ENCODE assay signal across 8 cellular contexts in the genomic region with DNA sequence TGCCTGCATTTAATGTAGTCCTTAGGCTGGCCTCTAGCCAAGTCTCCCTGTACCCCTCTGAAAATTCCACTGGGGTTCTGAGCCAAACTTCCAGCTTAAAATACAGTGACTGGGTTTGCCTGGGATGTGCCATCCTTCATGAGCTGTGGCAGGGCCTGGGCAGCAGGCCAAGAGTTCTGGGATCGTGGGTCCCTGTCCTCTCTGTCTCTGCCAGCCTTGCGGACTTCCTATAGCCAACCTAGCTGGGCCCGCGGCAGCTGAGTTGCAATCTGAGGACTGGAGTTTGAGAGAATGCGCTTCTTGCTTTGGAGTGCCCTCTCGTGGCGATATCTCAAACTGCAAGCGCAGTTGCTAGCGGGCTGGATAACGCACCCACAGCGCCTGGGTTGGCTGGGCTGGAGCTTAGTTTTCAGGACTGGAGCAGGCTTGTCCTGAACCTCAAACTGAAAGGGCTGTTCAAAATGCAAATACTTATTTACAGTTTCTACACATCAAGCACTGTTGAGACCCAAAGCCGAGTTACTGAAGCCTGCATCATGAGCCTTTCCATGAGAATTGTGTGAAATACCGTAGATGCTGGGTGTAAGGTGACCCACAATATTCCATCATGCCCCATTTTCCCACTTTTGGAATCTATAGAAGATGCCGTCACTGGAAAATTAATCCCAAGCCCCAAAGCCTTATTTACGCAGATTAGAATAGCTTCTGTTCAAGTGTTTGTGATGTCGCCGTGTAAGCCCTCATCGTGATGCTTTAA. TPM values are rescaled to one million over a fixed set of nuclear protein-coding genes. Genes with fewer than 3 reads are reported as not detected.
DNase-seq lines count a peak whose midpoint lies in the region; ATAC-seq, FAIRE-seq and TF ChIP-seq lines count a peak whose summit lies in the region.

No MANE protein-coding gene starts in this region.

- H3K4me2 ChIP-seq in OCI-LY7 (ENCODE audit: low read length): peak overlapping the region; percentile 25; the same call in 1 of the 2 replicates

- CTCF ChIA-PET in CD8-positive, alpha-beta T cell (lab: Charles Lee): interaction anchor here (0.6 to 8.2 kb wide), 59 partner anchors 9 to 482 kb away, joined by 3 to 184 read pairs (median 5); a partner anchor contains a TSS
- CTCF ChIA-PET in OCI-LY7 (lab: Charles Lee; ENCODE audit: unreplicated experiment): interaction anchor here (0.8 to 1.6 kb wide), 7 partner anchors 14 to 100 kb away, joined by 3 to 11 read pairs (median 4); a partner anchor contains a TSS

- no peaks in the 10 kb centered on the region for H3K79me2 ChIP-seq in OCI-LY7 (ENCODE audit: insufficient read depth, low read depth, low read length)

- TF ChIP-seq POLR2A in esophagus muscularis mucosa (IDR thresholded peaks at IDR 0.05; ENCODE audit: low read depth): no peak

- DNase-seq in CD8-positive, alpha-beta T cell: peak; percentile 74 to 90 (median 81)
- DNase-seq in HTR-8/SVneo (ENCODE audit: insufficient read length, low spot score) (peak; percentile 74), OCI-LY7 (ENCODE audit: low spot score) (peak; percentile 81), activated T-cell treated with anti-CD3 and anti-CD28 coated beads for 1 hour (ENCODE audit: low read depth) (peak; percentile 78), esophagus muscularis mucosa (ENCODE audit: extremely low spot score) (peak; percentile 97)
- peak; percentile 83 for DNase-seq in natural killer cell treated with Interleukin-12 subunit alpha and Interleukin-12 subunit beta and Interleukin-15 and Interleukin-18, amount 100 ng/mL, for 72 hours (ENCODE audit: low spot score)
- peak; percentile 66 for DNase-seq in stimulated activated naive B cell treated with anti-CD40 and anti-IgM and Interleukin-4, amounts not matched to agents 10 μg/mL and 1 μg/mL and 100 μg/mL, for 72 hours

- TF ChIP-seq EP300 in esophagus muscularis mucosa (IDR thresholded peaks at IDR 0.05): no peak

- peak; percentile 97 for ATAC-seq in CD8-positive, alpha-beta T cell
- peak; percentile 89 for ATAC-seq in GM19395 (IDR thresholded peaks at IDR 0.05; ENCODE audit: unreplicated experiment)
- peak; percentile 84 to 89 for ATAC-seq in natural killer cell treated with Interleukin-12 subunit alpha and Interleukin-12 subunit beta and Interleukin-15 and Interleukin-18, amount 100 ng/mL, for 72 hours
- ATAC-seq in stimulated activated naive B cell treated with anti-CD40 and anti-IgM and Interleukin-4, amounts not matched to agents 10 μg/mL and 1 μg/mL and 100 μg/mL, for 72 hours (replicated peaks): peak; percentile 91 to 94

- H3K27me3 ChIP-seq in CD8-positive, alpha-beta T cell (ENCODE audit: insufficient read depth, low read length): no peaks in the 10 kb centered on the region
- peaks cover 0 to 5% (median 0%) of the 10 kb centered on the region in 4 donors for H3K27me3 ChIP-seq in esophagus muscularis mucosa

- intact Hi-C loops in CD8-positive, alpha-beta T cell (cut with DNase I, micrococcal nuclease): loop anchor here (1.0 to 10.0 kb wide), 6 partner anchors 44 to 408 kb away; a partner anchor contains a TSS
- intact Hi-C loops in OCI-LY7 (cut with micrococcal nuclease; ENCODE audit: unreplicated experiment) (loop anchor here (1.0 to 10.0 kb wide), 4 partner anchors 44 to 202 kb away; a partner anchor contains a TSS), esophagus muscularis mucosa (cut with DNase I) (loop anchor here (2.0 to 10.0 kb wide), 3 partner anchors 84 to 202 kb away; no protein-coding TSS in a partner anchor)

- H3K36me3 ChIP-seq in CD8-positive, alpha-beta T cell (ENCODE audit: insufficient read depth, low read length): no peaks in the 10 kb centered on the region
- H3K36me3 ChIP-seq in OCI-LY7 (ENCODE audit: insufficient read depth, low read length): no peaks in the 10 kb centered on the region
- no peaks in the 10 kb centered on the region for H3K36me3 ChIP-seq in esophagus muscularis mucosa

- H4K20me1 ChIP-seq in OCI-LY7 (ENCODE audit: insufficient read depth, low read length): no peaks in the 10 kb centered on the region

- no peak overlapping the region for H3K27ac Mint-ChIP-seq in CD8-positive, alpha-beta T cell
- no peak overlapping the region for H3K27ac Mint-ChIP-seq in natural killer cell treated with Interleukin-12 subunit alpha and Interleukin-12 subunit beta and Interleukin-15 and Interleukin-18, amount 100 ng/mL, for 72 hours
- no peak overlapping the region for H3K27ac Mint-ChIP-seq in stimulated activated naive B cell treated with anti-CD40 and anti-IgM and Interleukin-4, amounts not matched to agents 10 μg/mL and 1 μg/mL and 100 μg/mL, for 72 hours

- peak; percentile 97 for TF ChIP-seq CTCF in CD8-positive, alpha-beta T cell (IDR thresholded peaks at IDR 0.05)
- TF ChIP-seq CTCF in OCI-LY7 (conservative IDR thresholded peaks at IDR 0.05; ENCODE audit: low read length): peak; percentile 96
- TF ChIP-seq CTCF in esophagus muscularis mucosa (IDR thresholded peaks at IDR 0.05): peak in 2 of 3 experiments; percentile 95

- H2AFZ ChIP-seq in OCI-LY7 (ENCODE audit: low read length): peak overlapping the region; percentile 54

- no peaks in the 10 kb centered on the region for H3K9me2 ChIP-seq in OCI-LY7 (ENCODE audit: insufficient read depth, low read length)

- POLR2A ChIA-PET in CD8-positive, alpha-beta T cell (lab: Charles Lee): interaction anchor here (0.9 to 1.1 kb wide), 3 partner anchors 44 to 100 kb away, joined by 3 to 7 read pairs (median 4); no protein-coding TSS in a partner anchor
- POLR2A ChIA-PET in OCI-LY7 (lab: Charles Lee): interaction anchor here (1.1 to 1.2 kb wide), 3 partner anchors 33 to 55 kb away, joined by 3 to 6 read pairs (median 4); a partner anchor contains a TSS

- no peak overlapping the region for H3K27ac ChIP-seq in CD8-positive, alpha-beta T cell (ENCODE audit: low read depth, low read length)
- H3K27ac ChIP-seq in OCI-LY7 (ENCODE audit: low read depth, low read length, poor library complexity, severe bottlenecking): no peak overlapping the region
- no peak overlapping the region for H3K27ac ChIP-seq in esophagus muscularis mucosa (replicated peaks in 1 of 4)

- H3K36me3 Mint-ChIP-seq in CD8-positive, alpha-beta T cell: no peaks in the 10 kb centered on the region
- no peaks in the 10 kb centered on the region for H3K36me3 Mint-ChIP-seq in natural killer cell treated with Interleukin-12 subunit alpha and Interleukin-12 subunit beta and Interleukin-15 and Interleukin-18, amount 100 ng/mL, for 72 hours
- H3K36me3 Mint-ChIP-seq in stimulated activated naive B cell treated with anti-CD40 and anti-IgM and Interleukin-4, amounts not matched to agents 10 μg/mL and 1 μg/mL and 100 μg/mL, for 72 hours: peaks cover 0 to 7% of the 10 kb centered on the region in 2 donors

- no peak overlapping the region for H3K4me3 Mint-ChIP-seq in CD8-positive, alpha-beta T cell
- H3K4me3 Mint-ChIP-seq in natural killer cell treated with Interleukin-12 subunit alpha and Interleukin-12 subunit beta and Interleukin-15 and Interleukin-18, amount 100 ng/mL, for 72 hours: no peak overlapping the region
- H3K4me3 Mint-ChIP-seq in stimulated activated naive B cell treated with anti-CD40 and anti-IgM and Interleukin-4, amounts not matched to agents 10 μg/mL and 1 μg/mL and 100 μg/mL, for 72 hours: no peak overlapping the region

- FAIRE-seq in HTR-8/SVneo (lab: Jason Lieb, UNC): peak; percentile 82

- no peaks in the 10 kb centered on the region for H3K4me1 ChIP-seq in CD8-positive, alpha-beta T cell (ENCODE audit: insufficient read depth, low read length)
- no peaks in the 10 kb centered on the region for H3K4me1 ChIP-seq in OCI-LY7 (ENCODE audit: insufficient read depth, low read length, poor library complexity, severe bottlenecking)
- peaks cover 0 to 5% (median 2%) of the 10 kb centered on the region in 4 donors for H3K4me1 ChIP-seq in esophagus muscularis mucosa

- H3K9me3 ChIP-seq in CD8-positive, alpha-beta T cell (ENCODE audit: low read length): no peaks in the 10 kb centered on the region
- H3K9me3 ChIP-seq in OCI-LY7 (ENCODE audit: low read length): peaks cover 7% of the 10 kb centered on the region; the same call in 1 of the 2 replicates
- H3K9me3 ChIP-seq in esophagus muscularis mucosa: no peaks in the 10 kb centered on the region

- WGBS in esophagus muscularis mucosa: 31% methylated on average over 18 of the region's 18 CpGs

- H3K27me3 Mint-ChIP-seq in CD8-positive, alpha-beta T cell (ENCODE audit: low read depth): peaks cover 5% of the 10 kb centered on the region
- H3K27me3 Mint-ChIP-seq in natural killer cell treated with Interleukin-12 subunit alpha and Interleukin-12 subunit beta and Interleukin-15 and Interleukin-18, amount 100 ng/mL, for 72 hours: peaks cover 7 to 11% of the 10 kb centered on the region in 2 donors
- H3K27me3 Mint-ChIP-seq in stimulated activated naive B cell treated with anti-CD40 and anti-IgM and Interleukin-4, amounts not matched to agents 10 μg/mL and 1 μg/mL and 100 μg/mL, for 72 hours: peaks cover 11 to 20% of the 10 kb centered on the region in 2 donors

- H3K9me3 Mint-ChIP-seq in CD8-positive, alpha-beta T cell: peaks cover 6% of the 10 kb centered on the region
- H3K9me3 Mint-ChIP-seq in natural killer cell treated with Interleukin-12 subunit alpha and Interleukin-12 subunit beta and Interleukin-15 and Interleukin-18, amount 100 ng/mL, for 72 hours: no peaks in the 10 kb centered on the region
- peaks cover 3 to 4% of the 10 kb centered on the region in 2 donors for H3K9me3 Mint-ChIP-seq in stimulated activated naive B cell treated with anti-CD40 and anti-IgM and Interleukin-4, amounts not matched to agents 10 μg/mL and 1 μg/mL and 100 μg/mL, for 72 hours

- no peaks in the 10 kb centered on the region for H3K4me1 Mint-ChIP-seq in CD8-positive, alpha-beta T cell (ENCODE audit: low read depth)
- H3K4me1 Mint-ChIP-seq in natural killer cell treated with Interleukin-12 subunit alpha and Interleukin-12 subunit beta and Interleukin-15 and Interleukin-18, amount 100 ng/mL, for 72 hours (ENCODE audit: low read depth in 2 of 2): peaks cover 3 to 6% of the 10 kb centered on the region in 2 donors
- peaks cover 0 to 4% of the 10 kb centered on the region in 2 donors for H3K4me1 Mint-ChIP-seq in stimulated activated naive B cell treated with anti-CD40 and anti-IgM and Interleukin-4, amounts not matched to agents 10 μg/mL and 1 μg/mL and 100 μg/mL, for 72 hours

- no peak overlapping the region for H3K4me3 ChIP-seq in CD8-positive, alpha-beta T cell (ENCODE audit: low read depth, low read length)
- no peak overlapping the region for H3K4me3 ChIP-seq in OCI-LY7 (ENCODE audit: low read depth, low read length, poor library complexity, severe bottlenecking)
- no peak overlapping the region for H3K4me3 ChIP-seq in esophagus muscularis mucosa

- BruUV-seq in OCI-LY7 (replicated peaks; lab: Mats Ljungman, UMichigan): no TSS peak

RNA-seq across cellular contexts. Expression of a gene that starts 7.3 kb away (rescaled TPM):
- total RNA-seq in CD8-positive, alpha-beta T cell: 10 to 100 TPM; 13.3 to 16.4 TPM
- total RNA-seq in OCI-LY7 (2014; rRNA removed; shearing (Covaris generic)): 94.2 and 102 TPM in 2 replicates
- total RNA-seq in OCI-LY7 (2022): 52.6 and 55.1 TPM in 2 replicates
- 10 to 100 TPM; 38.8 to 83.9 (median 64.7) TPM for total RNA-seq in esophagus muscularis mucosa
- 10 to 100 TPM; 61.3 to 73.8 TPM for total RNA-seq in natural killer cell treated with Interleukin-12 subunit alpha and Interleukin-12 subunit beta and Interleukin-15 and Interleukin-18, amount 100 ng/mL, for 72 hours

RNA-seq across cellular contexts. Expression of a gene that starts 26.2 kb away (rescaled TPM):
- total RNA-seq in CD8-positive, alpha-beta T cell: under 1 TPM; 0.92 to 0.95 TPM
- total RNA-seq in OCI-LY7 (2014; rRNA removed; shearing (Covaris generic)): 0.63 and 0.90 TPM in 2 replicates
- total RNA-seq in OCI-LY7 (2022) (1.3 and 1.5 TPM in 2 replicates), esophagus muscularis mucosa (100 to 1,000 TPM in 3 of 4 donors, 10 to 100 TPM in 1; 88.0 to 293 (median 180) TPM)
- 1 to 10 TPM; 1.5 to 1.7 TPM for total RNA-seq in natural killer cell treated with Interleukin-12 subunit alpha and Interleukin-12 subunit beta and Interleukin-15 and Interleukin-18, amount 100 ng/mL, for 72 hours

RNA-seq across cellular contexts. Expression of a gene that starts 37.4 kb away (rescaled TPM):
- not detected for total RNA-seq in CD8-positive, alpha-beta T cell
- 0.54 and 1.7 TPM in 2 replicates for total RNA-seq in OCI-LY7 (2014; rRNA removed; shearing (Covaris generic))
- total RNA-seq in OCI-LY7 (2022) (0.93 and 1.00 TPM in 2 replicates), esophagus muscularis mucosa (under 1 TPM in 3 of 4 donors, not detected in 1; 0.19 to 0.83 (median 0.34) TPM)
- total RNA-seq in natural killer cell treated with Interleukin-12 subunit alpha and Interleukin-12 subunit beta and Interleukin-15 and Interleukin-18, amount 100 ng/mL, for 72 hours: under 1 TPM in 1 of 2 donors, not detected in 1; 0.73 TPM

RNA-seq across cellular contexts. Expression of a gene that starts 55.6 kb away (rescaled TPM):
- total RNA-seq in CD8-positive, alpha-beta T cell: 10 to 100 TPM in 1 of 2 experiments, 1 to 10 TPM in 1; 8.4 to 13.4 TPM
- 40.0 and 49.0 TPM in 2 replicates for total RNA-seq in OCI-LY7 (2014; rRNA removed; shearing (Covaris generic))
- total RNA-seq in OCI-LY7 (2022) (61.5 and 63.4 TPM in 2 replicates), esophagus muscularis mucosa (10 to 100 TPM in 1 of 4 donors, 1 to 10 TPM in 3; 5.8 to 12.9 (median 6.4) TPM)
- 10 to 100 TPM; 22.9 to 23.0 TPM for total RNA-seq in natural killer cell treated with Interleukin-12 subunit alpha and Interleukin-12 subunit beta and Interleukin-15 and Interleukin-18, amount 100 ng/mL, for 72 hours

RNA-seq across cellular contexts. Expression of a gene that starts 55.8 kb away (rescaled TPM):
- 100 to 1,000 TPM; 769 to 779 TPM for total RNA-seq in CD8-positive, alpha-beta T cell
- total RNA-seq in OCI-LY7 (2014; rRNA removed; shearing (Covaris generic)): 81.5 and 91.5 TPM in 2 replicates
- total RNA-seq in OCI-LY7 (2022): 143 and 172 TPM in 2 replicates
- total RNA-seq in esophagus muscularis mucosa: 100 to 1,000 TPM; 142 to 215 (median 176) TPM
- total RNA-seq in natural killer cell treated with Interleukin-12 subunit alpha and Interleukin-12 subunit beta and Interleukin-15 and Interleukin-18, amount 100 ng/mL, for 72 hours: 100 to 1,000 TPM; 168 to 241 TPM

Comparison
In these comparisons a context has a peak if more than half of its experiments do, and no peak if none do; other contexts are left out.
1. RNA of a gene that starts 26.2 kb away (total RNA-seq): 88.0 to 293 TPM in esophagus muscularis mucosa; 1.5 to 1.7 TPM in natural killer cell treated with Interleukin-12 subunit alpha and Interleukin-12 subunit beta and Interleukin-15 and Interleukin-18, amount 100 ng/mL, for 72 hours, 0.63 to 1.5 TPM in OCI-LY7 and 0.92 to 0.95 TPM in CD8-positive, alpha-beta T cell; every median in the first group is over 10 times any median in the second.
2. Peak in every context shown above with its lines, with median percentiles within 50 percentile points of each other: ATAC-seq, DNase-seq and CTCF ChIP-seq.